ENCODE assay signal across 12 cellular contexts in the genomic region with DNA sequence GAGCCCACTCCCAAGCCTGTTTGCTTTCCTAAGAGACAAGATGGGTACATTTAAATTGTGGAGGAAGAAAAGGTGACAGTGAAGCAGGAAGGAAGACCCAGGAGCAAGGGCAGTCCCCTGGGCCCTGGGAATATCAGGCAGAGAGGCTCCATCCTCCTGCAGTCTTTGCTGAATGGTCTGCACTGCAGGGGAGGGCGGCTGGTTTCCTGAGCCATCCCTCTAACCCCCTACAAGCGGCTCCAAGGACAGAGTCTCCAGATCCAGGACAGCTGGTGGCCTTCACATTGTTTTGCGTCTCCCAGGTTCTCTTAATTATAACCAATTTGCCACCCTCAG. TPM values are rescaled to one million over a fixed set of nuclear protein-coding genes. Genes with fewer than 3 reads are reported as not detected.
DNase-seq lines count a peak whose midpoint lies in the region; ATAC-seq and TF ChIP-seq lines count a peak whose summit lies in the region.
"Had no signal": no experiment of that assay in that cellular context is flagged by ENCODE, and none has a peak within 500 bp of the region (broad histone marks: within the 10 kb centered on the region; RNA-seq: fewer than 3 reads in every experiment).

No MANE protein-coding gene starts in this region.

- peaks cover 30% of the 10 kb centered on the region for H3K4me1 ChIP-seq in A673 (ENCODE audit: insufficient read depth, low read length, poor library complexity, severe bottlenecking)
- peaks cover 26% of the 10 kb centered on the region; the same call in 1 of the 2 replicates for H3K4me1 ChIP-seq in iPS-20b (ENCODE audit: insufficient read depth, low read length)
- no peaks in the 10 kb centered on the region for H3K4me1 ChIP-seq in osteoblast (ENCODE audit: insufficient read depth, low read length)
- H3K4me1 ChIP-seq in MM.1S (ENCODE audit: low read length), result 0 out of 2 replicates have a peak, but pooled peaks cover 7% of the 10 kb centered on the region

- H3K4me2 ChIP-seq in osteoblast (ENCODE audit: insufficient read depth, low read length) (no peak overlapping the region), MM.1S (ENCODE audit: low read depth, low read length) (no peak overlapping the region)
- H3K4me2 ChIP-seq: hepatocyte had no signal

- H2AFZ ChIP-seq in osteoblast (ENCODE audit: low read length) (no peak overlapping the region), MM.1S (ENCODE audit: low read length) (no peak overlapping the region)
- H2AFZ ChIP-seq: hepatocyte had no signal

- ATAC-seq in GM18511 (IDR thresholded peaks at IDR 0.05; ENCODE audit: unreplicated experiment), result no peak

- H3K27ac ChIP-seq in A673 (ENCODE audit: low read depth, low read length, poor library complexity, severe bottlenecking) (peak overlapping the region; percentile 90), SK-N-MC (peak overlapping the region; percentile 77), iPS-20b (ENCODE audit: low read length) (no peak overlapping the region), osteoblast (ENCODE audit: low read depth, low read length) (no peak overlapping the region), MM.1S (ENCODE audit: low read length) (no peak overlapping the region)
- H3K27ac ChIP-seq: hepatocyte had no signal

- DNase-seq in A673 (ENCODE audit: low spot score), result no peak
- DNase-seq in SK-N-MC (ENCODE audit: low read depth, low spot score), result no peak
- peak; percentile 80 for DNase-seq in osteoblast (ENCODE audit: insufficient read length, low spot score, missing footprints)
- no peak for DNase-seq in NCI-H1105 (lab: John Stamatoyannopoulos, UW)
- DNase-seq in DMS79 (lab: John Stamatoyannopoulos, UW), result no peak
- DNase-seq in MM.1S, result no peak
- DNase-seq: activated CD4-positive, CD25-positive, alpha-beta regulatory T cell; activated T-cell treated with anti-CD3 and anti-CD28 coated beads, Interleukin-2, amount 50 U/mL, for 1 hour; NCI-H187 treated with DMSO at 0.1 percent for 48 hours had no signal

- TF ChIP-seq CTCF in A673 (conservative IDR thresholded peaks at IDR 0.05; ENCODE audit: low read depth, low read length) (no peak), osteoblast (IDR thresholded peaks at IDR 0.05; ENCODE audit: extremely low read depth, low read depth, low read length) (no peak), MM.1S (IDR thresholded peaks at IDR 0.05; ENCODE audit: low read length) (no peak)

- H3K9ac ChIP-seq in SK-N-MC (ENCODE audit: insufficient read length) (no peak overlapping the region), iPS-20b (ENCODE audit: low read depth, low read length) (peak overlapping the region; percentile 7; the same call in 1 of the 2 replicates), MM.1S (ENCODE audit: low read length) (no peak overlapping the region)

- no peaks in the 10 kb centered on the region for H3K27me3 ChIP-seq in A673 (replicated peaks; ENCODE audit: insufficient read depth, low read depth, low read length, poor library complexity)
- peaks cover 6% of the 10 kb centered on the region; the same call in 1 of the 2 replicates for H3K27me3 ChIP-seq in iPS-20b (ENCODE audit: insufficient read depth, low read length)
- peaks cover 11% of the 10 kb centered on the region for H3K27me3 ChIP-seq in osteoblast (ENCODE audit: insufficient read depth, low read length)
- 0 out of 2 replicates have a peak, but pooled peaks cover 5% of the 10 kb centered on the region for H3K27me3 ChIP-seq in MM.1S (replicated peaks; ENCODE audit: insufficient read depth, low read length)
- H3K27me3 ChIP-seq: hepatocyte had no signal

- POLR2A ChIA-PET in A673 (lab: Charles Lee; ENCODE audit: low non-redundant PET), result interaction anchor here (0.6 kb wide), 1 partner anchor 353 kb away, joined by 3 read pairs; no protein-coding TSS in a partner anchor

- H3K79me2 ChIP-seq in osteoblast (ENCODE audit: insufficient read depth, low read length), result no peaks in the 10 kb centered on the region
- no peaks in the 10 kb centered on the region for H3K79me2 ChIP-seq in MM.1S (ENCODE audit: low read length)
- H3K79me2 ChIP-seq: hepatocyte had no signal

- H3K4me3 ChIP-seq in A673 (ENCODE audit: low read depth, low read length, poor library complexity, severe bottlenecking) (no peak overlapping the region), SK-N-MC (peak overlapping the region; percentile 41; the same call in 1 of the 2 replicates), iPS-20b (ENCODE audit: low read length) (peak overlapping the region; percentile 18; the same call in 1 of the 2 replicates), osteoblast (ENCODE audit: insufficient read depth, low read length) (no peak overlapping the region), MM.1S (ENCODE audit: low read length) (no peak overlapping the region)
- H3K4me3 ChIP-seq: hepatocyte had no signal

- H3K9me3 ChIP-seq in A673 (ENCODE audit: low read depth, low read length, poor library complexity, severe bottlenecking) (no peaks in the 10 kb centered on the region), SK-N-MC (ENCODE audit: low read depth, low read length) (no peaks in the 10 kb centered on the region), iPS-20b (ENCODE audit: insufficient read depth, low read depth, low read length) (no peaks in the 10 kb centered on the region), osteoblast (ENCODE audit: low read depth, low read length) (no peaks in the 10 kb centered on the region), MM.1S (replicated peaks; ENCODE audit: insufficient read depth, low read length) (no peaks in the 10 kb centered on the region)

- no peaks in the 10 kb centered on the region for H3K36me3 ChIP-seq in A673 (ENCODE audit: insufficient read depth, low read length, poor library complexity, severe bottlenecking)
- no peaks in the 10 kb centered on the region for H3K36me3 ChIP-seq in SK-N-MC (ENCODE audit: insufficient read depth, low read length)
- H3K36me3 ChIP-seq in iPS-20b (ENCODE audit: insufficient read depth, low read depth, low read length), result no peaks in the 10 kb centered on the region
- no peaks in the 10 kb centered on the region for H3K36me3 ChIP-seq in osteoblast (ENCODE audit: insufficient read depth, low read length)
- H3K36me3 ChIP-seq in MM.1S (replicated peaks; ENCODE audit: insufficient read depth, low read length), result no peaks in the 10 kb centered on the region

- H3K9me2 ChIP-seq in MM.1S (replicated peaks; ENCODE audit: insufficient read depth, low read length), result no peaks in the 10 kb centered on the region

- TSS peak; percentile 86 for BruUV-seq in A673 (replicated peaks; lab: Mats Ljungman, UMichigan)

- no peaks in the 10 kb centered on the region for H3F3A ChIP-seq in MM.1S (ENCODE audit: insufficient read depth, low read length)

- H4K20me1 ChIP-seq in osteoblast (ENCODE audit: insufficient read depth, low read length) (no peaks in the 10 kb centered on the region), MM.1S (ENCODE audit: insufficient read depth, low read length) (no peaks in the 10 kb centered on the region)

- intact Hi-C loops in A673 (cut with micrococcal nuclease; ENCODE audit: unreplicated experiment), result loop anchor here (5.0 to 10.0 kb wide), 3 partner anchors 50 to 95 kb away; partner anchors contain the start of gene KREMEN1

- CTCF ChIA-PET in A673 (lab: Charles Lee), result interaction anchor here (0.6 to 0.7 kb wide), 2 partner anchors 91 to 93 kb away, joined by 3 read pairs; no protein-coding TSS in a partner anchor

RNA-seq across cellular contexts. Expression of gene EMID1, which starts 53.7 kb away (rescaled TPM):
- total RNA-seq in A673 (2021), result 0.15 TPM in 1 of 2 replicates, not detected in the other
- total RNA-seq in osteoblast, result under 0.01 and 0.29 TPM in 2 replicates

Comparison
In these comparisons a context has a peak if more than half of its experiments do, and no peak if none do; other contexts are left out.
1. H3K27ac ChIP-seq: peak in A673 (single experiment) and SK-N-MC (single experiment); none in iPS-20b (single experiment), osteoblast (single experiment) and MM.1S (single experiment).
2. H3K4me3 ChIP-seq: peak in SK-N-MC (single experiment) and iPS-20b (single experiment); none in A673 (single experiment), osteoblast (single experiment) and MM.1S (single experiment).